ENCODE assay signal across 10 cellular contexts in the genomic region with DNA sequence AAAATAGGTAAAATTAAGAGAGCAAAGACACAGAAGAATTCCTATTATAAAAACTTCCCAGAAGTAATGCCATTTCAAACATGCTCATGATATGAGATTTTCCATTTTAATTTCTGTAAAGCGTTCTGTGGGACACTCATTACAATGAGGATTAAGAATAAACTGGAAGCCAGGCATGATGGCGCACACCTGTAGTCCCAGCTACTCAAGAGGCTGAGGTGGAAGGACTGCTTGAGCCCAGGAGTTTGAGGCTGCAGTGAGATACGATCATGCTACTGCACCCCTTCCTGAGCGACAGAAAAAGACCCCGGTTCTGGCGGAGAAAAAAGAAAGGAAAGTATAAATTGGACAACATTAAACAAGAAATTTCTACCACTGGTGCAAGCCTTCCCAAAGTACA. TPM values are rescaled to one million over a fixed set of nuclear protein-coding genes. Genes with fewer than 3 reads are reported as not detected.
A peak's percentile ranks its signal among the peaks of the same experiment; 100 is the strongest.
DNase-seq lines count a peak whose midpoint lies in the region; ATAC-seq and TF ChIP-seq lines count a peak whose summit lies in the region.
"Had no signal": no experiment of that assay in that cellular context is flagged by ENCODE, and none has a peak within 500 bp of the region (broad histone marks: within the 10 kb centered on the region; RNA-seq: fewer than 3 reads in every experiment).

No MANE protein-coding gene starts in this region.

- CTCF ChIA-PET in AG04450 (lab: Charles Lee) = interaction anchor here (1.6 kb wide), 1 partner anchor 62 kb away, joined by 3 read pairs; no protein-coding TSS in a partner anchor
- CTCF ChIA-PET in WTC11 (lab: Charles Lee) = interaction anchor here (1.0 kb wide), 1 partner anchor 80 kb away, joined by 4 read pairs; no protein-coding TSS in a partner anchor

- H3K27ac ChIP-seq in AG04450 (ENCODE audit: low read depth, low read length) = no peak overlapping the region

- ATAC-seq in WTC11 (no peak), HG03039 (IDR thresholded peaks at IDR 0.05; ENCODE audit: unreplicated experiment) (no peak)

- H3K9me3 Mint-ChIP-seq in WTC11 = no peaks in the 10 kb centered on the region; the same call in 1 of the 2 replicates

- TF ChIP-seq CTCF in AG04450 (IDR thresholded peaks at IDR 0.05; ENCODE audit: low read depth, low read length) (no peak), GM12875 (IDR thresholded peaks at IDR 0.05; ENCODE audit: borderline replicate concordance, insufficient read depth, low read depth, low read length) (no peak), WTC11 (IDR thresholded peaks at IDR 0.05) (no peak)

- H3K27ac Mint-ChIP-seq in WTC11 = peak overlapping the region; percentile 36; the same call in 1 of the 2 replicates

- H3K4me1 Mint-ChIP-seq in WTC11 = peaks cover 24% of the 10 kb centered on the region

- DNase-seq in AG04450 (ENCODE audit: low read depth, low spot score) = no peak
- DNase-seq in WTC11 (ENCODE audit: low spot score) = no peak
- DNase-seq in NCI-H526 (lab: John Stamatoyannopoulos, UW) = no peak
- DNase-seq in inferior parietal cortex (ENCODE audit: extremely low spot score) = no peak
- no peak for DNase-seq in GM19240 (ENCODE audit: insufficient read length, low spot score)
- DNase-seq: midbrain, T-helper 9 cell had no signal

- H3K4me3 ChIP-seq in AG04450 (ENCODE audit: low read depth, low read length) (peak overlapping the region; percentile 82), GM12875 (ENCODE audit: low read depth, low read length) (peak overlapping the region; percentile 99), iPS-18c (ENCODE audit: insufficient read depth, low read depth, low read length) (peak overlapping the region; percentile 93)

- H3K4me3 Mint-ChIP-seq in WTC11 = peak overlapping the region; percentile 96

- no peaks in the 10 kb centered on the region for H3K27me3 ChIP-seq in AG04450 (ENCODE audit: control insufficient read depth, insufficient read depth, low read length)

- POLR2A ChIA-PET in AG04450 (lab: Yijun Ruan, JAX) (no interaction called here), WTC11 (lab: Charles Lee) (no interaction called here)

- H3K36me3 Mint-ChIP-seq in WTC11 = peaks cover 43% of the 10 kb centered on the region

- H3K9me3 ChIP-seq in AG04450 (ENCODE audit: control insufficient read depth, insufficient read depth, low read length) (no peaks in the 10 kb centered on the region), iPS-18c (ENCODE audit: control insufficient read depth, insufficient read depth, low read length) (no peaks in the 10 kb centered on the region)

- peaks cover 12% of the 10 kb centered on the region for H3K27me3 Mint-ChIP-seq in WTC11 (ENCODE audit: low read depth)

TF ChIP-seq in WTC11, 78 proteins besides CTCF, POLR2A, EP300 and RAD21:
- TF ChIP-seq, protein P1, sequence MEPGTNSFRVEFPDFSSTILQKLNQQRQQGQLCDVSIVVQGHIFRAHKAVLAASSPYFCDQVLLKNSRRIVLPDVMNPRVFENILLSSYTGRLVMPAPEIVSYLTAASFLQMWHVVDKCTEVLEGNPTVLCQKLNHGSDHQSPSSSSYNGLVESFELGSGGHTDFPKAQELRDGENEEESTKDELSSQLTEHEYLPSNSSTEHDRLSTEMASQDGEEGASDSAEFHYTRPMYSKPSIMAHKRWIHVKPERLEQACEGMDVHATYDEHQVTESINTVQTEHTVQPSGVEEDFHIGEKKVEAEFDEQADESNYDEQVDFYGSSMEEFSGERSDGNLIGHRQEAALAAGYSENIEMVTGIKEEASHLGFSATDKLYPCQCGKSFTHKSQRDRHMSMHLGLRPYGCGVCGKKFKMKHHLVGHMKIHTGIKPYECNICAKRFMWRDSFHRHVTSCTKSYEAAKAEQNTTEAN (CRISPR knock-in tag; IDR thresholded peaks at IDR 0.05) = no peak
- TF ChIP-seq, protein P2, sequence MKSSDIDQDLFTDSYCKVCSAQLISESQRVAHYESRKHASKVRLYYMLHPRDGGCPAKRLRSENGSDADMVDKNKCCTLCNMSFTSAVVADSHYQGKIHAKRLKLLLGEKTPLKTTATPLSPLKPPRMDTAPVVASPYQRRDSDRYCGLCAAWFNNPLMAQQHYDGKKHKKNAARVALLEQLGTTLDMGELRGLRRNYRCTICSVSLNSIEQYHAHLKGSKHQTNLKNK (CRISPR knock-in tag; IDR thresholded peaks at IDR 0.05) = no peak
- TF ChIP-seq, protein P3, sequence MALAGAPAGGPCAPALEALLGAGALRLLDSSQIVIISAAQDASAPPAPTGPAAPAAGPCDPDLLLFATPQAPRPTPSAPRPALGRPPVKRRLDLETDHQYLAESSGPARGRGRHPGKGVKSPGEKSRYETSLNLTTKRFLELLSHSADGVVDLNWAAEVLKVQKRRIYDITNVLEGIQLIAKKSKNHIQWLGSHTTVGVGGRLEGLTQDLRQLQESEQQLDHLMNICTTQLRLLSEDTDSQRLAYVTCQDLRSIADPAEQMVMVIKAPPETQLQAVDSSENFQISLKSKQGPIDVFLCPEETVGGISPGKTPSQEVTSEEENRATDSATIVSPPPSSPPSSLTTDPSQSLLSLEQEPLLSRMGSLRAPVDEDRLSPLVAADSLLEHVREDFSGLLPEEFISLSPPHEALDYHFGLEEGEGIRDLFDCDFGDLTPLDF (CRISPR knock-in tag; IDR thresholded peaks at IDR 0.05) = no peak
- TF ChIP-seq GABPB1 (CRISPR knock-in tag; IDR thresholded peaks at IDR 0.05) = no peak
- TF ChIP-seq NFATC4 (CRISPR knock-in tag; IDR thresholded peaks at IDR 0.05) = no peak
- TF ChIP-seq IRF2 (CRISPR knock-in tag; IDR thresholded peaks at IDR 0.05; ENCODE audit: borderline replicate concordance, low read depth) = no peak
- TF ChIP-seq KAT7 (CRISPR knock-in tag; IDR thresholded peaks at IDR 0.05; ENCODE audit: borderline replicate concordance) = no peak
- TF ChIP-seq ATF1 (CRISPR knock-in tag; IDR thresholded peaks at IDR 0.05) = no peak
TF ChIP-seq in WTC11: peak in this region for 0.

RNA-seq across cellular contexts. Expression of a gene that starts 1.5 kb away (rescaled TPM):
- polyA plus RNA-seq in AG04450 (2011; rRNA removed) = 1.6 and 2.5 TPM in 2 replicates
- polyA minus RNA-seq in AG04450 (2011; rRNA and poly(A)+ RNA removed) = 1.7 and 4.4 TPM in 2 replicates
- 39.3 to 46.3 TPM (median 43.0 TPM) in 3 replicates for total RNA-seq in WTC11 (2021)

RNA-seq across cellular contexts. Expression of a gene that starts 57.0 kb away (rescaled TPM):
- polyA plus RNA-seq in AG04450 (2011; rRNA removed) = 13.8 and 21.2 TPM in 2 replicates
- 25.3 and 42.3 TPM in 2 replicates for polyA minus RNA-seq in AG04450 (2011; rRNA and poly(A)+ RNA removed)
- total RNA-seq in WTC11 (2021) = 11.1 to 16.8 TPM (median 13.1 TPM) in 3 replicates
